Comparison of ENCODE assay signal across 22 cellular contexts in genomic region chr2:237312021-237312755, GRCh38.
DNase-seq lines count a peak whose midpoint lies in the region; ATAC-seq and TF ChIP-seq lines count a peak whose summit lies in the region.
"Had no signal": no experiment of that assay in that cellular context is flagged by ENCODE, and none has a peak within 500 bp of the region (broad histone marks: within the 10 kb centered on the region; RNA-seq: fewer than 3 reads in every experiment).

No MANE protein-coding gene starts in this region.

- H3K4me3 ChIP-seq in stomach smooth muscle (ENCODE audit: low read length in 2 of 2) (no peak overlapping the region), A673 (ENCODE audit: low read depth, low read length, poor library complexity, severe bottlenecking) (no peak overlapping the region)
- H3K4me3 ChIP-seq: heart left ventricle, K562, pancreas had no signal

- H3K9me3 ChIP-seq in stomach smooth muscle (ENCODE audit: control insufficient read depth in 2 of 2, low read length in 2 of 2) (no peaks in the 10 kb centered on the region), A673 (ENCODE audit: low read depth, low read length, poor library complexity, severe bottlenecking) (no peaks in the 10 kb centered on the region)
- H3K9me3 ChIP-seq: Caco-2, heart left ventricle, pancreas had no signal

- H3K27me3 ChIP-seq in stomach smooth muscle (ENCODE audit: control insufficient read depth in 1 of 2, insufficient read depth in 2 of 2, low read length in 2 of 2) (no peaks in the 10 kb centered on the region), A673 (replicated peaks; ENCODE audit: insufficient read depth, low read depth, low read length, poor library complexity) (no peaks in the 10 kb centered on the region)
- H3K27me3 ChIP-seq: heart left ventricle, pancreas had no signal

- no peak for ATAC-seq in HG02981 (IDR thresholded peaks at IDR 0.05; ENCODE audit: unreplicated experiment)
- ATAC-seq: heart left ventricle, K562, left lobe of liver, pancreas had no signal

- H3K9ac ChIP-seq in stomach smooth muscle (ENCODE audit: low read length in 2 of 2), result no peak overlapping the region

- intact Hi-C loops in A673 (cut with micrococcal nuclease; ENCODE audit: unreplicated experiment), result no loop called here

- H3K27ac ChIP-seq in stomach smooth muscle (ENCODE audit: low read length) (peak overlapping the region; percentile 100), A673 (ENCODE audit: low read depth, low read length, poor library complexity, severe bottlenecking) (no peak overlapping the region)
- H3K27ac ChIP-seq: pancreas, VCaP had no signal

- H3K4me1 ChIP-seq in stomach smooth muscle (ENCODE audit: control insufficient read depth, insufficient read depth, low read length) (peaks cover 59% of the 10 kb centered on the region), A673 (ENCODE audit: insufficient read depth, low read length, poor library complexity, severe bottlenecking) (no peaks in the 10 kb centered on the region)

- DNase-seq in GM03348 (ENCODE audit: low spot score) (peak; percentile 31), amniotic epithelial cell (ENCODE audit: low read depth) (peak; percentile 78), iris pigment epithelial cell (ENCODE audit: low read depth) (peak; percentile 70), A673 (ENCODE audit: low spot score) (no peak), putamen (ENCODE audit: low spot score) (no peak), NCI-H2196 treated with DMSO at 0.1 percent for 48 hours (lab: John Stamatoyannopoulos, UW; ENCODE audit: unreplicated experiment) (no peak)
- DNase-seq: activated naive CD8-positive, alpha-beta T cell treated with anti-CD3 and anti-CD28 coated beads, Interleukin-2, amount 10 ng/mL, durations not matched to agents 7 days and 5 days; AML-193; Caco-2; effector memory CD4-positive, alpha-beta T cell; H9; heart left ventricle; NCI-H146; NCI-H526; pancreas; stimulated activated CD4-positive, alpha-beta T cell treated with anti-CD3 and anti-CD28 coated beads, Interleukin-1b, Interleukin-23, amount 100 ng/mL, for 48 hours; T-helper 2 cell had no signal

- BruUV-seq in A673 (replicated peaks; lab: Mats Ljungman, UMichigan), result no TSS peak

- CTCF ChIA-PET in A673 (lab: Charles Lee), result interaction anchor here (0.6 to 0.7 kb wide), 2 partner anchors 56 to 421 kb away, joined by 3 read pairs; no protein-coding TSS in a partner anchor

- H3K36me3 ChIP-seq in stomach smooth muscle (ENCODE audit: control insufficient read depth in 2 of 2, insufficient read depth in 2 of 2, low read length in 2 of 2), result no peaks in the 10 kb centered on the region
- no peaks in the 10 kb centered on the region for H3K36me3 ChIP-seq in A673 (ENCODE audit: insufficient read depth, low read length, poor library complexity, severe bottlenecking)
- H3K36me3 ChIP-seq: heart left ventricle, pancreas had no signal

- TF ChIP-seq CTCF in A673 (conservative IDR thresholded peaks at IDR 0.05; ENCODE audit: low read depth, low read length), result no peak

- POLR2A ChIA-PET in A673 (lab: Charles Lee; ENCODE audit: low non-redundant PET), result no interaction called here

Comparison
In these comparisons a context has a peak if more than half of its experiments do, and no peak if none do; other contexts are left out.
1. DNase-seq: peak in GM03348 (single experiment), amniotic epithelial cell (single experiment) and iris pigment epithelial cell (single experiment); none in A673 (single experiment), putamen (single experiment) and NCI-H2196 treated with DMSO at 0.1 percent for 48 hours (single experiment).